Comparison of ENCODE assay signal across 8 cellular contexts in genomic region chr15:81002254-81003022, GRCh38. TPM values are rescaled to one million over a fixed set of nuclear protein-coding genes. Genes with fewer than 3 reads are reported as not detected.
A peak's percentile ranks its signal among the peaks of the same experiment; 100 is the strongest.
DNase-seq lines count a peak whose midpoint lies in the region; ATAC-seq and TF ChIP-seq lines count a peak whose summit lies in the region.

No MANE protein-coding gene starts in this region.

- H3K79me2 ChIP-seq in mesendoderm (ENCODE audit: control insufficient read depth, insufficient read depth, low read length): peaks cover 15% of the 10 kb centered on the region

- H3K27me3 Mint-ChIP-seq in chondrocyte (ENCODE audit: low read depth): no peaks in the 10 kb centered on the region

- peaks cover 36% of the 10 kb centered on the region for H3K4me1 Mint-ChIP-seq in chondrocyte (ENCODE audit: low read depth)

- H3K18ac ChIP-seq in mesendoderm (ENCODE audit: low read length): peak overlapping the region; percentile 98

- ATAC-seq in aorta (ENCODE audit: low FRiP score) (no peak), HG02970 (IDR thresholded peaks at IDR 0.05; ENCODE audit: low FRiP score, unreplicated experiment) (no peak), HG03039 (IDR thresholded peaks at IDR 0.05; ENCODE audit: unreplicated experiment) (no peak)

- H3K27me3 ChIP-seq in HUES48 (ENCODE audit: control insufficient read depth, insufficient read depth, low read length) (peaks cover 19% of the 10 kb centered on the region), mesendoderm (ENCODE audit: insufficient read depth, low read length, poor library complexity) (no peaks in the 10 kb centered on the region), aorta (ENCODE audit: control insufficient read depth in 1 of 2, insufficient read depth in 2 of 2, low read length in 1 of 2) (no peaks in the 10 kb centered on the region)

- no peak overlapping the region for H2BK120ac ChIP-seq in mesendoderm (ENCODE audit: low read depth, low read length)

- no peak overlapping the region for H2BK5ac ChIP-seq in mesendoderm (ENCODE audit: low read length)

- no peak overlapping the region for H4K8ac ChIP-seq in mesendoderm (ENCODE audit: low read depth, low read length)

- H3K4ac ChIP-seq in mesendoderm (ENCODE audit: low read depth, low read length): peak overlapping the region; percentile 90

- no peaks in the 10 kb centered on the region for H3K9me3 Mint-ChIP-seq in chondrocyte (ENCODE audit: low read depth)

- no peak overlapping the region for H4K5ac ChIP-seq in mesendoderm (ENCODE audit: low read length)

- no peak for TF ChIP-seq CTCF in AG04449 (IDR thresholded peaks at IDR 0.05; ENCODE audit: insufficient read depth, low read length, missing control alignments)
- TF ChIP-seq CTCF in chondrocyte (IDR thresholded peaks at IDR 0.05): peak; percentile 12

- intact Hi-C loops in aorta (cut with DNase I): loop anchor here (5.0 to 10.0 kb wide), 2 partner anchors 265 to 332 kb away; no protein-coding TSS in a partner anchor

- CTCF ChIA-PET in AG04449 (lab: Yijun Ruan, JAX): interaction anchor here (0.5 to 7.0 kb wide), 6 partner anchors 10 to 547 kb away, joined by 3 to 36 read pairs (median 4); no protein-coding TSS in a partner anchor

- H3K9me3 ChIP-seq in HUES48 (ENCODE audit: control insufficient read depth, insufficient read depth, low read length) (no peaks in the 10 kb centered on the region), aorta (ENCODE audit: control insufficient read depth, low read length) (no peaks in the 10 kb centered on the region)

- H3K27ac ChIP-seq in HUES48 (ENCODE audit: low read depth, low read length) (no peak overlapping the region), mesendoderm (ENCODE audit: low read depth, low read length) (no peak overlapping the region), aorta (ENCODE audit: low read depth in 1 of 2, low read length in 2 of 2) (no peak overlapping the region)

- peak overlapping the region; percentile 48 for H3K4me2 ChIP-seq in mesendoderm (ENCODE audit: low read length)

- H3K4me3 Mint-ChIP-seq in chondrocyte (ENCODE audit: unreplicated experiment): peak overlapping the region; percentile 69

- DNase-seq in AG04449 (ENCODE audit: low read depth, low spot score) (no peak), chondrocyte (ENCODE audit: low spot score) (peak; percentile 92), mesendoderm (peak; percentile 50), aorta (peak; percentile 60 to 77), inferior parietal cortex (ENCODE audit: extremely low spot score) (no peak)

- H3K56ac ChIP-seq in mesendoderm (ENCODE audit: low read length): peak overlapping the region; percentile 90

- no peak overlapping the region for H2AK5ac ChIP-seq in mesendoderm (ENCODE audit: low read length)

- H2BK15ac ChIP-seq in mesendoderm (replicated peaks; ENCODE audit: low read depth): no peak overlapping the region

- peak overlapping the region; percentile 89 for H3K23ac ChIP-seq in mesendoderm (ENCODE audit: low read length)

- H3K36me3 Mint-ChIP-seq in chondrocyte (ENCODE audit: low read depth): peaks cover 10% of the 10 kb centered on the region

- H3K4me1 ChIP-seq in HUES48 (ENCODE audit: control insufficient read depth, insufficient read depth, low read length): peaks cover 5% of the 10 kb centered on the region
- peaks cover 4% of the 10 kb centered on the region for H3K4me1 ChIP-seq in mesendoderm (ENCODE audit: control insufficient read depth, low read depth, low read length)
- H3K4me1 ChIP-seq in aorta (ENCODE audit: control insufficient read depth in 1 of 2, insufficient read depth in 2 of 2, low read length in 2 of 2): peaks cover 0 to 5% of the 10 kb centered on the region in 2 donors

- H3K79me1 ChIP-seq in mesendoderm (ENCODE audit: low read length): peaks cover 11% of the 10 kb centered on the region

- no peak overlapping the region for H3K9ac ChIP-seq in HUES48 (ENCODE audit: low read depth, low read length)
- H3K9ac ChIP-seq in mesendoderm (ENCODE audit: low read length): peak overlapping the region; percentile 92

- WGBS in mesendoderm (ENCODE audit: extremely low coverage, insufficient coverage, low lambda C conversion rate): no CpG with 5 or more reads among the region's 91 CpGs
- WGBS in aorta, 2 donors: 39 to 43% methylated on average over 78 to 91 of the region's 91 CpGs

- no peak overlapping the region for H3K27ac Mint-ChIP-seq in chondrocyte (ENCODE audit: unreplicated experiment)

- POLR2A ChIA-PET in AG04449 (lab: Yijun Ruan, JAX): interaction anchor here (1.2 kb wide), 1 partner anchor 18 kb away, joined by 4 read pairs; no protein-coding TSS in a partner anchor

- peak overlapping the region; percentile 83 for H3K4me3 ChIP-seq in AG04449 (ENCODE audit: low read depth, low read length)
- peak overlapping the region; percentile 93 for H3K4me3 ChIP-seq in HUES48 (ENCODE audit: low read depth, low read length)
- H3K4me3 ChIP-seq in mesendoderm (ENCODE audit: low read length): peak overlapping the region; percentile 74
- peak overlapping the region; percentile 81 to 91 for H3K4me3 ChIP-seq in aorta (ENCODE audit: low read length in 2 of 2)

- H3K36me3 ChIP-seq in HUES48 (ENCODE audit: control insufficient read depth, insufficient read depth, low read length) (peaks cover 8% of the 10 kb centered on the region; the same call in 1 of the 2 replicates), mesendoderm (ENCODE audit: control insufficient read depth, insufficient read depth, low read length) (no peaks in the 10 kb centered on the region), aorta (ENCODE audit: control insufficient read depth in 1 of 2, insufficient read depth in 2 of 2, low read length in 1 of 2) (peaks cover 0 to 3% of the 10 kb centered on the region in 2 donors)

RNA-seq across cellular contexts. Expression of gene TLNRD1, which starts 1.7 kb away (rescaled TPM):
- total RNA-seq in chondrocyte: 11.4 to 18.7 TPM (median 17.0 TPM) in 3 replicates
- polyA plus RNA-seq in mesendoderm (2013, experiment 1 of 2): 19.4 TPM
- polyA plus RNA-seq in mesendoderm (2013, experiment 2 of 2): 19.5 TPM
- total RNA-seq in aorta: 10 to 100 TPM; 15.7 to 24.4 TPM
- 1 to 10 TPM; 1.6 to 4.3 TPM for polyA plus RNA-seq in aorta

RNA-seq across cellular contexts. Expression of gene MESD, which starts 12.8 kb away (rescaled TPM):
- total RNA-seq in chondrocyte (23.5 to 26.5 TPM (median 23.8 TPM) in 3 replicates), aorta (10 to 100 TPM; 27.0 to 31.0 TPM)
- 32.1 TPM for polyA plus RNA-seq in mesendoderm (2013, experiment 1 of 2)
- 31.9 TPM for polyA plus RNA-seq in mesendoderm (2013, experiment 2 of 2)
- 10 to 100 TPM; 11.2 to 13.3 TPM for polyA plus RNA-seq in aorta

Comparison
In these comparisons a context has a peak if more than half of its experiments do, and no peak if none do; other contexts are left out.
1. DNase-seq: peak in chondrocyte (single experiment), mesendoderm (single experiment) and aorta (2 of 2); none in AG04449 (single experiment) and inferior parietal cortex (single experiment).
2. Peak in every context shown above with its lines, with median percentiles within 50 percentile points of each other: H3K4me3 ChIP-seq.